8 cellular contexts compared by ENCODE assay signal in genomic region chr11:134332189-134332631, GRCh38. TPM values are rescaled to one million over a fixed set of nuclear protein-coding genes. Genes with fewer than 3 reads are reported as not detected.
A peak's percentile ranks its signal among the peaks of the same experiment; 100 is the strongest.
DNase-seq lines count a peak whose midpoint lies in the region; ATAC-seq, FAIRE-seq and TF ChIP-seq lines count a peak whose summit lies in the region.

No MANE protein-coding gene starts in this region.

- H3K9me3 ChIP-seq in lung (ENCODE audit: control insufficient read depth in 2 of 2, insufficient read depth in 1 of 2, low read length in 1 of 2) (no peaks in the 10 kb centered on the region), suprapubic skin (no peaks in the 10 kb centered on the region)

- peak; percentile 21 for TF ChIP-seq CTCF in bronchial epithelial cell (IDR thresholded peaks at IDR 0.05; ENCODE audit: insufficient read depth, low read length, severe bottlenecking)
- TF ChIP-seq CTCF in lung (IDR thresholded peaks at IDR 0.05; ENCODE audit: control extremely low read depth, extremely low read depth) = no peak
- no peak for TF ChIP-seq CTCF in suprapubic skin (IDR thresholded peaks at IDR 0.05)

- TF ChIP-seq POLR2A in suprapubic skin (IDR thresholded peaks at IDR 0.05) = no peak

- H3K27me3 ChIP-seq in bronchial epithelial cell (ENCODE audit: control insufficient read depth, insufficient read depth, low read length) (no peaks in the 10 kb centered on the region), lung (ENCODE audit: control insufficient read depth, insufficient read depth) (no peaks in the 10 kb centered on the region), suprapubic skin (no peaks in the 10 kb centered on the region)

- peak; percentile 17 for ATAC-seq in lung (ENCODE audit: insufficient read depth, low FRiP score)

- H3K27ac ChIP-seq in lung (ENCODE audit: low read depth in 1 of 2, low read length in 1 of 2) = no peak overlapping the region
- no peak overlapping the region for H3K27ac ChIP-seq in suprapubic skin

- TF ChIP-seq EP300 in suprapubic skin (IDR thresholded peaks at IDR 0.05) = no peak

- H3K4me3 ChIP-seq in bronchial epithelial cell (ENCODE audit: low read depth, low read length) = peak overlapping the region; percentile 47
- peak overlapping the region; percentile 46 for H3K4me3 ChIP-seq in lung
- H3K4me3 ChIP-seq in suprapubic skin = peak overlapping the region; percentile 56

- H3K36me3 ChIP-seq in bronchial epithelial cell (ENCODE audit: control insufficient read depth, insufficient read depth, low read length) (no peaks in the 10 kb centered on the region), lung (ENCODE audit: control insufficient read depth in 2 of 2, insufficient read depth in 2 of 2, low read length in 2 of 2) (no peaks in the 10 kb centered on the region), suprapubic skin (no peaks in the 10 kb centered on the region)

- peak; percentile 9 for DNase-seq in stimulated activated CD8-positive, alpha-beta memory T cell treated with anti-CD3 and anti-CD28 coated beads, Interleukin-12 subunit alpha, Interleukin-12 subunit beta, amount 100 ng/mL, for 4 hours (ENCODE audit: low read depth)
- no peak for DNase-seq in stimulated activated CD8-positive, alpha-beta memory T cell treated with anti-CD3 and anti-CD28 coated beads, Interleukin-4, amount 100 ng/mL, for 48 hours
- peak; percentile 47 for DNase-seq in NCI-H1105 treated with DMSO at 0.1 percent for 48 hours (lab: John Stamatoyannopoulos, UW)
- DNase-seq in bronchial epithelial cell (ENCODE audit: low read depth) = no peak
- no peak for DNase-seq in lung (ENCODE audit: low spot score)
- no peak for DNase-seq in suprapubic skin (ENCODE audit: low spot score in 2 of 2)
- no peak for DNase-seq in middle frontal gyrus (ENCODE audit: extremely low spot score, low spot score)
- DNase-seq in NCI-H2029 (lab: John Stamatoyannopoulos, UW) = no peak

- H3K4me1 ChIP-seq in lung (ENCODE audit: control insufficient read depth in 2 of 2, insufficient read depth in 2 of 2, low read length in 2 of 2) (peaks cover 3 to 4% of the 10 kb centered on the region in 2 donors), suprapubic skin (peaks cover 22% of the 10 kb centered on the region)

- WGBS in lung, 2 donors = 2 to 3% methylated on average over 34 to 40 of the region's 40 CpGs
- 4% methylated on average over 19 of the region's 40 CpGs for WGBS in suprapubic skin

- FAIRE-seq in bronchial epithelial cell (lab: Jason Lieb, UNC) = no peak

RNA-seq across cellular contexts. Expression of gene GLB1L2, which starts 0.4 kb away (rescaled TPM):
- 2.9 and 3.4 TPM in 2 replicates for total RNA-seq in bronchial epithelial cell
- total RNA-seq in lung = 10 to 100 TPM in 1 of 2 donors, 1 to 10 TPM in 1; 7.3 to 13.6 TPM
- polyA plus RNA-seq in lung = 10 to 100 TPM in 1 of 2 donors, 1 to 10 TPM in 1; 7.1 to 11.4 TPM
- total RNA-seq in suprapubic skin = 10 to 100 TPM; 11.5 to 28.3 (median 21.8) TPM

RNA-seq across cellular contexts. Expression of gene GLB1L3, which starts 56.0 kb away (rescaled TPM):
- total RNA-seq in bronchial epithelial cell = 1.7 and 2.1 TPM in 2 replicates
- under 1 TPM in 1 of 2 donors, not detected in 1; 0.18 TPM for total RNA-seq in lung
- under 1 TPM; 0.06 to 0.29 TPM for polyA plus RNA-seq in lung
- total RNA-seq in suprapubic skin = 1 to 10 TPM; 5.1 to 6.1 (median 5.9) TPM

Comparison
In these comparisons a context has a peak if more than half of its experiments do, and no peak if none do; other contexts are left out.
1. DNase-seq: peak in stimulated activated CD8-positive, alpha-beta memory T cell treated with anti-CD3 and anti-CD28 coated beads, Interleukin-12 subunit alpha, Interleukin-12 subunit beta, amount 100 ng/mL, for 4 hours (single experiment) and NCI-H1105 treated with DMSO at 0.1 percent for 48 hours (single experiment); none in stimulated activated CD8-positive, alpha-beta memory T cell treated with anti-CD3 and anti-CD28 coated beads, Interleukin-4, amount 100 ng/mL, for 48 hours (single experiment), bronchial epithelial cell (single experiment), lung (single experiment), suprapubic skin (0 of 2), middle frontal gyrus (single experiment) and NCI-H2029 (single experiment).
2. Peak in every context shown above with its lines, with median percentiles within 50 percentile points of each other: H3K4me3 ChIP-seq.